In the genomic region with DNA sequence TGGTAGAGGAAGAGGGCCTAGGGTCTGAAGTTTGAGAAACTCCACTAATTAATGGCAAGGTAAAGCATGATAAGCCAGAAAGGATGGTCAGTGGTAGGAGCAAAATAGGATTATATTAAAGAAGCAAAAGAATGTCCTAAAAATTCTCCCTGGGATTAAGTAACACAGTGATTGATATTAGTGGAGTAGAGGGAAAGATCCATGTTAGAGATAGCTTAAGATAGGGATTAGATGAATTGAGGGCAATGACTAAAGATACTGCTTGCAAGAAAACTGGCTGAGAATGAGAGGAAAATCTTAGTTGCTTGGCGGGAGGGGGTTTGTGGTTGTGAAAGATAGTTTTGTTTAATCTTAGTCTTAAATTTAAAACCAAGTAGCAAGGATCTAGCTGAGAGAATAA, we compare ENCODE assay signal across 21 cellular contexts.
DNase-seq lines count a peak whose midpoint lies in the region; ATAC-seq and TF ChIP-seq lines count a peak whose summit lies in the region.
"Had no signal": no experiment of that assay in that cellular context is flagged by ENCODE, and none has a peak within 500 bp of the region (broad histone marks: within the 10 kb centered on the region; RNA-seq: fewer than 3 reads in every experiment).

No MANE protein-coding gene starts in this region.

- DNase-seq in activated naive CD4-positive, alpha-beta T cell treated with anti-CD3 and anti-CD28 coated beads for 36 hours: no peak
- DNase-seq in activated naive CD4-positive, alpha-beta T cell treated with anti-CD3 and anti-CD28 coated beads, Interleukin-2, amount 10 ng/mL, durations not matched to agents 7 days and 5 days: no peak
- no peak for DNase-seq in T-cell
- DNase-seq in endodermal cell: no peak
- DNase-seq in stimulated activated effector memory CD8-positive, alpha-beta T cell treated with anti-CD3 and anti-CD28 coated beads, Interleukin-12 subunit alpha, Interleukin-12 subunit beta, amount 100 ng/mL, for 72 hours (ENCODE audit: low spot score in 2 of 2): no peak
- no peak for DNase-seq in NCI-H748 (lab: John Stamatoyannopoulos, UW; ENCODE audit: unreplicated experiment)
- DNase-seq in neuronal stem cell (ENCODE audit: low spot score): no peak
- no peak for DNase-seq in NCI-H2171 treated with DMSO at 0.1 percent for 48 hours (lab: John Stamatoyannopoulos, UW)
- DNase-seq: activated CD4-positive, alpha-beta T cell treated with anti-CD3 and anti-CD28 coated beads for 1 hour; activated effector memory CD4-positive, alpha-beta T cell treated with anti-CD3 and anti-CD28 coated beads, Interleukin-2, amount 50 U/mL, for 16 hours; effector CD4-positive, alpha-beta T cell; Kasumi-1; left ventricle myocardium superior; naive thymus-derived CD4-positive, alpha-beta T cell; NCI-H187; sigmoid colon; stimulated activated CD4-positive, alpha-beta T cell treated with anti-CD3 and anti-CD28 coated beads, Interleukin-4, amount 100 ng/mL, for 24 hours; upper lobe of right lung had no signal

- H3K4me3 Mint-ChIP-seq in activated naive CD4-positive, alpha-beta T cell treated with anti-CD3 and anti-CD28 coated beads for 36 hours: peak overlapping the region; percentile 18
- H3K4me3 Mint-ChIP-seq in activated naive CD4-positive, alpha-beta T cell treated with anti-CD3 and anti-CD28 coated beads, Interleukin-2, amount 10 ng/mL, durations not matched to agents 7 days and 5 days: no peak overlapping the region
- peak overlapping the region in 2 of 3 donors; percentile 7 to 15 for H3K4me3 Mint-ChIP-seq in T-cell
- no peak overlapping the region for H3K4me3 Mint-ChIP-seq in endodermal cell
- peak overlapping the region; percentile 5 for H3K4me3 Mint-ChIP-seq in stimulated activated effector memory CD8-positive, alpha-beta T cell treated with anti-CD3 and anti-CD28 coated beads, Interleukin-12 subunit alpha, Interleukin-12 subunit beta, amount 100 ng/mL, for 72 hours
- H3K4me3 Mint-ChIP-seq: T-helper 1 cell treated with Interleukin-12 subunit alpha and Interleukin-12 subunit beta and Interleukin-4 antibody, amounts not matched to agents 30 μg/mL and 1 μg/mL, for 36 hours had no signal

- H3K4ac ChIP-seq in neuronal stem cell (ENCODE audit: low read length): no peak overlapping the region

- no peaks in the 10 kb centered on the region for H3K27me3 ChIP-seq in endodermal cell (ENCODE audit: control insufficient read depth, insufficient read depth, low read length, poor library complexity, severe bottlenecking)
- no peaks in the 10 kb centered on the region for H3K27me3 ChIP-seq in neuronal stem cell (ENCODE audit: control insufficient read depth in 3 of 3, insufficient read depth in 3 of 3, low read depth in 1 of 3, low read length in 3 of 3)
- H3K27me3 ChIP-seq: breast epithelium, sigmoid colon, upper lobe of right lung had no signal

- H3K79me1 ChIP-seq in neuronal stem cell (ENCODE audit: low read depth, low read length): peaks cover 3% of the 10 kb centered on the region

- H4K91ac ChIP-seq in neuronal stem cell (ENCODE audit: low read depth, low read length, poor library complexity): no peak overlapping the region

- H2BK15ac ChIP-seq in neuronal stem cell (ENCODE audit: low read length): no peak overlapping the region

- H2BK5ac ChIP-seq in neuronal stem cell (ENCODE audit: low read length): no peak overlapping the region

- no peak for TF ChIP-seq CTCF in endodermal cell (conservative IDR thresholded peaks at IDR 0.05)

- CTCF ChIA-PET in activated naive CD4-positive, alpha-beta T cell treated with anti-CD3 and anti-CD28 coated beads for 36 hours (lab: Charles Lee): interaction anchor here (0.6 to 3.2 kb wide), 2 partner anchors 12 to 746 kb away, joined by 3 to 25 read pairs; no protein-coding TSS in a partner anchor
- CTCF ChIA-PET in activated naive CD4-positive, alpha-beta T cell treated with anti-CD3 and anti-CD28 coated beads, Interleukin-2, amount 10 ng/mL, durations not matched to agents 7 days and 5 days (lab: Charles Lee): interaction anchor here (5.7 kb wide), 1 partner anchor 12 kb away, joined by 29 read pairs; no protein-coding TSS in a partner anchor
- CTCF ChIA-PET in T-cell (lab: Charles Lee): no interaction called here

- 94 to 100% methylated on average over 1 of the region's 1 CpG for WGBS in endodermal cell (ENCODE audit: insufficient coverage in 1 of 2, insufficient read length in 1 of 2), 2 experiments
- WGBS in neuronal stem cell (ENCODE audit: extremely low coverage in 2 of 2, insufficient read length in 2 of 2, insufficient replicate concordance in 1 of 2), 2 donors: no CpG with 5 or more reads among the region's 1 CpG

- H4K8ac ChIP-seq in neuronal stem cell (ENCODE audit: low read depth, low read length): no peak overlapping the region

- H2BK120ac ChIP-seq in neuronal stem cell (ENCODE audit: low read depth, low read length): no peak overlapping the region

- no peaks in the 10 kb centered on the region for H3K27me3 Mint-ChIP-seq in activated naive CD4-positive, alpha-beta T cell treated with anti-CD3 and anti-CD28 coated beads for 36 hours (ENCODE audit: low read depth)
- H3K27me3 Mint-ChIP-seq in activated naive CD4-positive, alpha-beta T cell treated with anti-CD3 and anti-CD28 coated beads, Interleukin-2, amount 10 ng/mL, durations not matched to agents 7 days and 5 days: peaks cover 10% of the 10 kb centered on the region
- H3K27me3 Mint-ChIP-seq in T-cell: no peaks in the 10 kb centered on the region
- no peaks in the 10 kb centered on the region for H3K27me3 Mint-ChIP-seq in endodermal cell (ENCODE audit: insufficient read depth)
- H3K27me3 Mint-ChIP-seq: naive thymus-derived CD4-positive, alpha-beta T cell had no signal

- peaks cover 47% of the 10 kb centered on the region for H3K36me3 Mint-ChIP-seq in activated naive CD4-positive, alpha-beta T cell treated with anti-CD3 and anti-CD28 coated beads for 36 hours (ENCODE audit: low read depth)
- peaks cover 38% of the 10 kb centered on the region for H3K36me3 Mint-ChIP-seq in activated naive CD4-positive, alpha-beta T cell treated with anti-CD3 and anti-CD28 coated beads, Interleukin-2, amount 10 ng/mL, durations not matched to agents 7 days and 5 days
- H3K36me3 Mint-ChIP-seq in T-cell (peaks cover 43% of the 10 kb centered on the region), endodermal cell (ENCODE audit: low read depth) (peaks cover 52% of the 10 kb centered on the region)
- peaks cover 81% of the 10 kb centered on the region for H3K36me3 Mint-ChIP-seq in stimulated activated effector memory CD8-positive, alpha-beta T cell treated with anti-CD3 and anti-CD28 coated beads, Interleukin-12 subunit alpha, Interleukin-12 subunit beta, amount 100 ng/mL, for 72 hours

- H3K36me3 ChIP-seq in endodermal cell (ENCODE audit: control insufficient read depth, insufficient read depth, low read length) (peaks cover 50% of the 10 kb centered on the region), neuronal stem cell (replicated peaks in 1 of 2; ENCODE audit: control insufficient read depth in 2 of 2, insufficient read depth in 2 of 2, low read length in 2 of 2) (peaks cover 26 to 69% of the 10 kb centered on the region in 2 donors)
- H3K36me3 ChIP-seq: breast epithelium had no signal

- H2AK5ac ChIP-seq in neuronal stem cell (ENCODE audit: low read depth, low read length): no peak overlapping the region

- H3K4me1 Mint-ChIP-seq in activated naive CD4-positive, alpha-beta T cell treated with anti-CD3 and anti-CD28 coated beads for 36 hours (ENCODE audit: low read depth): peaks cover 43% of the 10 kb centered on the region
- H3K4me1 Mint-ChIP-seq in activated naive CD4-positive, alpha-beta T cell treated with anti-CD3 and anti-CD28 coated beads, Interleukin-2, amount 10 ng/mL, durations not matched to agents 7 days and 5 days: peaks cover 28% of the 10 kb centered on the region
- H3K4me1 Mint-ChIP-seq in T-cell: peaks cover 30 to 38% (median 30%) of the 10 kb centered on the region in 3 donors
- H3K4me1 Mint-ChIP-seq in endodermal cell: peaks cover 55% of the 10 kb centered on the region
- peaks cover 28% of the 10 kb centered on the region for H3K4me1 Mint-ChIP-seq in stimulated activated effector memory CD8-positive, alpha-beta T cell treated with anti-CD3 and anti-CD28 coated beads, Interleukin-12 subunit alpha, Interleukin-12 subunit beta, amount 100 ng/mL, for 72 hours

- H3K27ac ChIP-seq in endodermal cell (ENCODE audit: low read depth, low read length) (no peak overlapping the region), neuronal stem cell (replicated peaks; ENCODE audit: low read length) (no peak overlapping the region)
- H3K27ac ChIP-seq: breast epithelium, HL-60, sigmoid colon, upper lobe of right lung had no signal

- no peak for ATAC-seq in T-cell (replicated peaks in 1 of 4)
- no peak for ATAC-seq in stimulated activated effector memory CD8-positive, alpha-beta T cell treated with anti-CD3 and anti-CD28 coated beads, Interleukin-12 subunit alpha, Interleukin-12 subunit beta, amount 100 ng/mL, for 72 hours
- ATAC-seq: left ventricle myocardium superior; naive thymus-derived CD4-positive, alpha-beta T cell; upper lobe of right lung had no signal

- H3K4me1 ChIP-seq in endodermal cell (ENCODE audit: control insufficient read depth, insufficient read depth, low read length) (peaks cover 17% of the 10 kb centered on the region), neuronal stem cell (ENCODE audit: control insufficient read depth in 2 of 2, insufficient read depth in 1 of 2, low read depth in 1 of 2, low read length in 2 of 2) (no peaks in the 10 kb centered on the region)

- no peak overlapping the region for H3K23ac ChIP-seq in neuronal stem cell (ENCODE audit: low read depth, low read length, poor library complexity)

- H2AFZ ChIP-seq in neuronal stem cell (ENCODE audit: low read length): no peak overlapping the region

- no peak overlapping the region for H3K18ac ChIP-seq in neuronal stem cell (ENCODE audit: low read length)

- H2BK12ac ChIP-seq in neuronal stem cell (ENCODE audit: low read length): no peak overlapping the region

- H3K9me3 ChIP-seq in endodermal cell (ENCODE audit: control insufficient read depth, low read length): no peaks in the 10 kb centered on the region
- no peaks in the 10 kb centered on the region for H3K9me3 ChIP-seq in neuronal stem cell (replicated peaks in 1 of 2; ENCODE audit: control insufficient read depth in 2 of 2, insufficient read depth in 1 of 2, low read depth in 1 of 2, low read length in 2 of 2)
- H3K9me3 ChIP-seq: breast epithelium, sigmoid colon, upper lobe of right lung had no signal

- H3K9ac ChIP-seq in endodermal cell (ENCODE audit: extremely low read depth, low read length, poor library complexity, severe bottlenecking): no peak overlapping the region
- H3K9ac ChIP-seq in neuronal stem cell (ENCODE audit: low read depth, low read length, poor library complexity): no peak overlapping the region

- no peak overlapping the region for H3K4me2 ChIP-seq in neuronal stem cell (ENCODE audit: insufficient read depth, low read length, poor library complexity, severe bottlenecking)

- H3K4me3 ChIP-seq in endodermal cell (ENCODE audit: low read length): peak overlapping the region; percentile 97
- no peak overlapping the region for H3K4me3 ChIP-seq in neuronal stem cell (ENCODE audit: low read length in 2 of 2)
- H3K4me3 ChIP-seq: breast epithelium, sigmoid colon, upper lobe of right lung had no signal

- no peaks in the 10 kb centered on the region for H3K9me3 Mint-ChIP-seq in activated naive CD4-positive, alpha-beta T cell treated with anti-CD3 and anti-CD28 coated beads for 36 hours
- H3K9me3 Mint-ChIP-seq in activated naive CD4-positive, alpha-beta T cell treated with anti-CD3 and anti-CD28 coated beads, Interleukin-2, amount 10 ng/mL, durations not matched to agents 7 days and 5 days: no peaks in the 10 kb centered on the region
- H3K9me3 Mint-ChIP-seq in T-cell (no peaks in the 10 kb centered on the region), endodermal cell (peaks cover 6% of the 10 kb centered on the region)
- no peaks in the 10 kb centered on the region for H3K9me3 Mint-ChIP-seq in stimulated activated effector memory CD8-positive, alpha-beta T cell treated with anti-CD3 and anti-CD28 coated beads, Interleukin-12 subunit alpha, Interleukin-12 subunit beta, amount 100 ng/mL, for 72 hours

- peak overlapping the region; percentile 47 for H3K27ac Mint-ChIP-seq in activated naive CD4-positive, alpha-beta T cell treated with anti-CD3 and anti-CD28 coated beads for 36 hours
- H3K27ac Mint-ChIP-seq in activated naive CD4-positive, alpha-beta T cell treated with anti-CD3 and anti-CD28 coated beads, Interleukin-2, amount 10 ng/mL, durations not matched to agents 7 days and 5 days: no peak overlapping the region
- H3K27ac Mint-ChIP-seq in T-cell: peak overlapping the region in 1 of 2 donors; percentile 18
- H3K27ac Mint-ChIP-seq in endodermal cell: peak overlapping the region; percentile 7
- H3K27ac Mint-ChIP-seq in stimulated activated effector memory CD8-positive, alpha-beta T cell treated with anti-CD3 and anti-CD28 coated beads, Interleukin-12 subunit alpha, Interleukin-12 subunit beta, amount 100 ng/mL, for 72 hours: peak overlapping the region; percentile 85
- H3K27ac Mint-ChIP-seq: T-helper 1 cell treated with Interleukin-12 subunit alpha and Interleukin-12 subunit beta and Interleukin-4 antibody, amounts not matched to agents 30 μg/mL and 1 μg/mL, for 36 hours had no signal

- POLR2A ChIA-PET in T-cell (lab: Charles Lee): interaction anchor here in 1 of 2 donors (0.7 kb wide), 1 partner anchor 632 kb away, joined by 3 read pairs; no protein-coding TSS in a partner anchor

- H3K14ac ChIP-seq in neuronal stem cell (ENCODE audit: low read length): no peak overlapping the region

- intact Hi-C loops in activated naive CD4-positive, alpha-beta T cell treated with anti-CD3 and anti-CD28 coated beads for 36 hours (cut with micrococcal nuclease): loop anchor here (5.0 kb wide), 6 partner anchors 259 to 1426 kb away; a partner anchor contains a TSS

Comparison
In these comparisons a context has a peak if more than half of its experiments do, and no peak if none do; other contexts are left out.
1. H3K4me3 Mint-ChIP-seq: peak in activated naive CD4-positive, alpha-beta T cell treated with anti-CD3 and anti-CD28 coated beads for 36 hours (single experiment), T-cell (2 of 3) and stimulated activated effector memory CD8-positive, alpha-beta T cell treated with anti-CD3 and anti-CD28 coated beads, Interleukin-12 subunit alpha, Interleukin-12 subunit beta, amount 100 ng/mL, for 72 hours (single experiment); none in activated naive CD4-positive, alpha-beta T cell treated with anti-CD3 and anti-CD28 coated beads, Interleukin-2, amount 10 ng/mL, durations not matched to agents 7 days and 5 days (single experiment) and endodermal cell (single experiment).
2. CTCF ChIA-PET loops: an anchor here in activated naive CD4-positive, alpha-beta T cell treated with anti-CD3 and anti-CD28 coated beads for 36 hours (0.6 to 3.2 kb wide) and activated naive CD4-positive, alpha-beta T cell treated with anti-CD3 and anti-CD28 coated beads, Interleukin-2, amount 10 ng/mL, durations not matched to agents 7 days and 5 days (5.7 kb wide); none called in T-cell.